In genomic region chr10:3792710-3793219, GRCh38 we compare ENCODE assay signal across 8 cellular contexts.
"Had no signal": no experiment of that assay in that cellular context is flagged by ENCODE, and none has a peak within 500 bp of the region (broad histone marks: within the 10 kb centered on the region; RNA-seq: fewer than 3 reads in every experiment).

No MANE protein-coding gene starts in this region.

- DNase-seq: activated CD4-positive, alpha-beta T cell treated with anti-CD3 and anti-CD28 coated beads, Interleukin-2, amount 50 U/mL, for 1 hour; activated T-cell treated with anti-CD3 and anti-CD28 coated beads, Interleukin-2, amount 50 U/mL, for 72 hours; left ventricle myocardium superior; substantia nigra; trophoblast cell had no signal

- H3K4me3 ChIP-seq: SK-N-MC, skin epidermis had no signal

- ATAC-seq: left ventricle myocardium superior, WTC11 had no signal

- H3K27ac ChIP-seq: SK-N-MC had no signal

- H3K27ac Mint-ChIP-seq: activated T-cell treated with anti-CD3 and anti-CD28 coated beads, Interleukin-2, amount 50 U/mL, for 72 hours; WTC11 had no signal

- H3K4me3 Mint-ChIP-seq: activated T-cell treated with anti-CD3 and anti-CD28 coated beads, Interleukin-2, amount 50 U/mL, for 72 hours; WTC11 had no signal
